1 cellular context compared by ENCODE assay signal in the genomic region with DNA sequence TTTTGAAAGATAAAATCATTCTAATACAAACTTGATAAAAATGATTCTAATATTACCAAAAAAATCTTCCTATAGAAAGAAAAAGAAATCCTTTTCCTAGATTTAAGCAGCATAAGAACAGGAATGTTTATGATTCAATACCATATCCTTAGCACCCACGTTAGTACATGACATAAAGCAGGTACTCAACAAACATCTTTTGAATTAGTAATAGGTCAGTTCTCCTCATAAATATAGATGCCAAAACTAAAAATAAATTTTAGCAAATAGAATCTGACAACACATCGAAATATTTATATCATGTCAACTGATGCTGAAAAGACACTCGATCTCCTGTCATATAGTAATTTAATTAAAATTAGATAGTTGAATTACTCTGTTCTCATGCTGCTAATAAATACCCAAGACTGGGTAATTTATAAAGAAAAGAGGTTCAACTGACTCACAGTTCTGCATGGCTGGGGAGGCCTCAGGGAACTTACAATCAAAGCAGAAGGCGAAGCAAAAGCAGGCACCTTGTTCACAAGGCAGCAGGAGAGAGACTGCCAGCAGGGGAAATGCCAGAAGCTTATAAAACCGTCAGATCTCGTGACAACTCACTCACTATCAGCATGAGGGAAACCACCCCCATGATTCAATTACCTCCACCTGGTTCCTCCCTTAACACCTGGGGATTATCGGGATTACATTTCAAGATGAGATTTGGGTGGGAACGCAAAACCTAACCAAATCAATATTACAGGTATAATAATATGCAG.
TF ChIP-seq lines count a peak whose summit lies in the region.

No MANE protein-coding gene starts in this region.

TF ChIP-seq in H1, 55 proteins besides CTCF, POLR2A, EP300 and RAD21:
- TF ChIP-seq TAF1 (IDR thresholded peaks at IDR 0.05; ENCODE audit: low read depth, low read length) = peak; percentile 55; the same call in 1 of the 2 replicates
- TF ChIP-seq RBBP5 (IDR thresholded peaks at IDR 0.05; ENCODE audit: borderline replicate concordance, low read depth, low read length) = no peak
- 0 out of 2 replicates have a peak, but pooled peaks have one; percentile 36 for TF ChIP-seq TCF12 (IDR thresholded peaks at IDR 0.05; ENCODE audit: low read depth, low read length)
TF ChIP-seq in H1: peak in this region for 2.
